Comparison of ENCODE assay signal across 1 cellular context in genomic region chr10:35364808-35365207, GRCh38.
TF ChIP-seq lines count a peak whose summit lies in the region.

No MANE protein-coding gene starts in this region.

TF ChIP-seq in HepG2, 621 proteins besides CTCF, POLR2A, EP300 and RAD21 (continued from another document and continues in another):
- TF ChIP-seq, protein P1, sequence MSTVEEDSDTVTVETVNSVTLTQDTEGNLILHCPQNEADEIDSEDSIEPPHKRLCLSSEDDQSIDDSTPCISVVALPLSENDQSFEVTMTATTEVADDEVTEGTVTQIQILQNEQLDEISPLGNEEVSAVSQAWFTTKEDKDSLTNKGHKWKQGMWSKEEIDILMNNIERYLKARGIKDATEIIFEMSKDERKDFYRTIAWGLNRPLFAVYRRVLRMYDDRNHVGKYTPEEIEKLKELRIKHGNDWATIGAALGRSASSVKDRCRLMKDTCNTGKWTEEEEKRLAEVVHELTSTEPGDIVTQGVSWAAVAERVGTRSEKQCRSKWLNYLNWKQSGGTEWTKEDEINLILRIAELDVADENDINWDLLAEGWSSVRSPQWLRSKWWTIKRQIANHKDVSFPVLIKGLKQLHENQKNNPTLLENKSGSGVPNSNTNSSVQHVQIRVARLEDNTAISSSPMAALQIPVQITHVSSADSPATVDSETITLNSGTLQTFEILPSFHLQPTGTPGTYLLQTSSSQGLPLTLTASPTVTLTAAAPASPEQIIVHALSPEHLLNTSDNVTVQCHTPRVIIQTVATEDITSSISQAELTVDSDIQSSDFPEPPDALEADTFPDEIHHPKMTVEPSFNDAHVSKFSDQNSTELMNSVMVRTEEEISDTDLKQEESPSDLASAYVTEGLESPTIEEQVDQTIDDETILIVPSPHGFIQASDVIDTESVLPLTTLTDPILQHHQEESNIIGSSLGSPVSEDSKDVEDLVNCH (CRISPR knock-in tag; IDR thresholded peaks at IDR 0.05): no peak
- TF ChIP-seq ZNF564 (CRISPR knock-in tag; IDR thresholded peaks at IDR 0.05) (no peak), ERF (CRISPR knock-in tag; IDR thresholded peaks at IDR 0.05) (peak; percentile 58; the same call in 1 of the 2 replicates), FOXM1 (CRISPR knock-in tag; IDR thresholded peaks at IDR 0.05) (peak; percentile 62; the same call in 1 of the 2 replicates), SOX6 (IDR thresholded peaks at IDR 0.05) (no peak), SOX6 (CRISPR knock-in tag; IDR thresholded peaks at IDR 0.05) (peak; percentile 76; the same call in 1 of the 2 replicates), SMARCC2 (IDR thresholded peaks at IDR 0.05) (peak; percentile 39; the same call in 1 of the 2 replicates), ELF1 (CRISPR knock-in tag; IDR thresholded peaks at IDR 0.05) (0 out of 2 replicates have a peak, but pooled peaks have one; percentile 23), MAX (IDR thresholded peaks at IDR 0.05) (peak; percentile 86), ZIK1 (CRISPR knock-in tag; IDR thresholded peaks at IDR 0.05; ENCODE audit: borderline replicate concordance, low read depth) (no peak), KAT8 (CRISPR knock-in tag; IDR thresholded peaks at IDR 0.05) (peak; percentile 66; the same call in 1 of the 2 replicates), ARHGAP35 (CRISPR knock-in tag; IDR thresholded peaks at IDR 0.05; ENCODE audit: borderline replicate concordance) (no peak), HMG20A (CRISPR knock-in tag; IDR thresholded peaks at IDR 0.05; ENCODE audit: borderline replicate concordance) (peak; percentile 65; the same call in 1 of the 2 replicates), ZBTB38 (CRISPR knock-in tag; IDR thresholded peaks at IDR 0.05) (no peak), TOPORS (CRISPR knock-in tag; IDR thresholded peaks at IDR 0.05) (no peak), ZSCAN9 (CRISPR knock-in tag; IDR thresholded peaks at IDR 0.05; ENCODE audit: borderline replicate concordance) (peak; percentile 31; the same call in 1 of the 2 replicates), MLLT10 (CRISPR knock-in tag; IDR thresholded peaks at IDR 0.05) (no peak), RXRB (CRISPR knock-in tag; IDR thresholded peaks at IDR 0.05; ENCODE audit: borderline replicate concordance) (peak; percentile 56; the same call in 1 of the 2 replicates), TCF12 (IDR thresholded peaks at IDR 0.05) (no peak), TCF12 (CRISPR knock-in tag; IDR thresholded peaks at IDR 0.05) (peak; percentile 66; the same call in 1 of the 2 replicates), DNMT3B (CRISPR knock-in tag; conservative IDR thresholded peaks at IDR 0.05) (0 out of 2 replicates have a peak, but pooled peaks have one; percentile 67), ZHX2 (IDR thresholded peaks at IDR 0.05; ENCODE audit: low read depth) (0 out of 2 replicates have a peak, but pooled peaks have one; percentile 21), ZHX2 (CRISPR knock-in tag; IDR thresholded peaks at IDR 0.05; ENCODE audit: borderline replicate concordance) (no peak), STAT6 (CRISPR knock-in tag; IDR thresholded peaks at IDR 0.05; ENCODE audit: borderline replicate concordance) (0 out of 2 replicates have a peak, but pooled peaks have one; percentile 29), SMAD3 (CRISPR knock-in tag; IDR thresholded peaks at IDR 0.05) (peak; percentile 72; the same call in 1 of the 2 replicates), STAG1 (CRISPR knock-in tag; IDR thresholded peaks at IDR 0.05) (0 out of 2 replicates have a peak, but pooled peaks have one; percentile 9), MLX (CRISPR knock-in tag; IDR thresholded peaks at IDR 0.05) (peak; percentile 60; the same call in 1 of the 2 replicates), EHMT2 (IDR thresholded peaks at IDR 0.05; ENCODE audit: borderline replicate concordance, low read depth, low read length) (peak; percentile 43; the same call in 1 of the 2 replicates), NCOA2 (CRISPR knock-in tag; IDR thresholded peaks at IDR 0.05) (peak; percentile 88), ZNF749 (CRISPR knock-in tag; IDR thresholded peaks at IDR 0.05; ENCODE audit: borderline replicate concordance) (no peak), CREB1 (IDR thresholded peaks at IDR 0.05) (no peak), CREB1 (CRISPR knock-in tag; IDR thresholded peaks at IDR 0.05) (peak; percentile 81), NFYB (CRISPR knock-in tag; IDR thresholded peaks at IDR 0.05) (peak; percentile 65), ZNF264 (CRISPR knock-in tag; IDR thresholded peaks at IDR 0.05) (peak; percentile 50; the same call in 1 of the 2 replicates), ZMYM3 (CRISPR knock-in tag; IDR thresholded peaks at IDR 0.05) (no peak), ATF1 (CRISPR knock-in tag; IDR thresholded peaks at IDR 0.05) (peak; percentile 59; the same call in 1 of the 2 replicates), AHDC1 (CRISPR knock-in tag; IDR thresholded peaks at IDR 0.05; ENCODE audit: borderline replicate concordance) (peak; percentile 89; the same call in 1 of the 2 replicates)
- TF ChIP-seq, protein P2, sequence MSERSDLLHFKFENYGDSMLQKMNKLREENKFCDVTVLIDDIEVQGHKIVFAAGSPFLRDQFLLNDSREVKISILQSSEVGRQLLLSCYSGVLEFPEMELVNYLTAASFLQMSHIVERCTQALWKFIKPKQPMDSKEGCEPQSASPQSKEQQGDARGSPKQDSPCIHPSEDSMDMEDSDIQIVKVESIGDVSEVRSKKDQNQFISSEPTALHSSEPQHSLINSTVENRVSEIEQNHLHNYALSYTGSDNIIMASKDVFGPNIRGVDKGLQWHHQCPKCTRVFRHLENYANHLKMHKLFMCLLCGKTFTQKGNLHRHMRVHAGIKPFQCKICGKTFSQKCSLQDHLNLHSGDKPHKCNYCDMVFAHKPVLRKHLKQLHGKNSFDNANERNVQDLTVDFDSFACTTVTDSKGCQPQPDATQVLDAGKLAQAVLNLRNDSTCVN (CRISPR knock-in tag; IDR thresholded peaks at IDR 0.05; ENCODE audit: borderline replicate concordance): no peak
- TF ChIP-seq, protein P3, sequence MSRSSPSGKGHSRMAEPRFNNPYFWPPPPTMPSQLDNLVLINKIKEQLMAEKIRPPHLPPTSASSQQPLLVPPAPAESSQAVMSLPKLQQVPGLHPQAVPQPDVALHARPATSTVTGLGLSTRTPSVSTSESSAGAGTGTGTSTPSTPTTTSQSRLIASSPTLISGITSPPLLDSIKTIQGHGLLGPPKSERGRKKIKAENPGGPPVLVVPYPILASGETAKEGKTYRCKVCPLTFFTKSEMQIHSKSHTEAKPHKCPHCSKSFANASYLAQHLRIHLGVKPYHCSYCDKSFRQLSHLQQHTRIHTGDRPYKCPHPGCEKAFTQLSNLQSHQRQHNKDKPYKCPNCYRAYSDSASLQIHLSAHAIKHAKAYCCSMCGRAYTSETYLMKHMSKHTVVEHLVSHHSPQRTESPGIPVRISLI (CRISPR knock-in tag; IDR thresholded peaks at IDR 0.05; ENCODE audit: borderline replicate concordance): no peak
- TF ChIP-seq, protein P4, sequence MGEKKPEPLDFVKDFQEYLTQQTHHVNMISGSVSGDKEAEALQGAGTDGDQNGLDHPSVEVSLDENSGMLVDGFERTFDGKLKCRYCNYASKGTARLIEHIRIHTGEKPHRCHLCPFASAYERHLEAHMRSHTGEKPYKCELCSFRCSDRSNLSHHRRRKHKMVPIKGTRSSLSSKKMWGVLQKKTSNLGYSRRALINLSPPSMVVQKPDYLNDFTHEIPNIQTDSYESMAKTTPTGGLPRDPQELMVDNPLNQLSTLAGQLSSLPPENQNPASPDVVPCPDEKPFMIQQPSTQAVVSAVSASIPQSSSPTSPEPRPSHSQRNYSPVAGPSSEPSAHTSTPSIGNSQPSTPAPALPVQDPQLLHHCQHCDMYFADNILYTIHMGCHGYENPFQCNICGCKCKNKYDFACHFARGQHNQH (CRISPR knock-in tag; IDR thresholded peaks at IDR 0.05): peak; percentile 27; the same call in 1 of the 2 replicates
